11 cellular contexts compared by ENCODE assay signal in the genomic region with DNA sequence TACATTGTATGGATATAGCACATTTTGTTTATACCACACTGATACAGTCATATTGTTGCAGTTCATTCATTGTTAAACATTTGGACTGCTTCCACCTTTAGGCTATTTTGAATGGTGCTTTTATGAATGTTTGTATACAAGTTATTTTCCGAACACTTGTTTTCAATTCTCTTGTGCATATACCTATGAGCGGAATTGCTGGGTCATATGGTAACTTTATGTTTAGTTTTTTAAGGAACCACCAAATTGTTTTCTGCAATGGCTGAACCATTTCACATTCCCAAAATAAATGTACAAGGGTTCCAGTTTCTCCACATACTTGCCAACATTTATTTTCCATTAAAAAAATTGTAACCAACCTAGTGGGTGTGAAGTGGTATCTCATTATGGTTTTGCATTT.
"Had no signal": no experiment of that assay in that cellular context is flagged by ENCODE, and none has a peak within 500 bp of the region (broad histone marks: within the 10 kb centered on the region; RNA-seq: fewer than 3 reads in every experiment).

No MANE protein-coding gene starts in this region.

- ATAC-seq: GM23338, HepG2 had no signal

- H3K27ac ChIP-seq: HL-60, KMS-11 had no signal

- H3K4me3 Mint-ChIP-seq: GM23338, H9, HFFc6, IgD-negative memory B cell had no signal

- H3K27ac Mint-ChIP-seq: GM23338, H9, HFFc6, IgD-negative memory B cell had no signal

- H3K4me3 ChIP-seq: GM23338 had no signal

- FAIRE-seq: H1, H54, HepG2 had no signal

- DNase-seq: H9, HCEC 1CT, HFFc6, KBM-7 had no signal

- H3K4me2 ChIP-seq: GM23338, KMS-11 had no signal

- H3K9me3 Mint-ChIP-seq: GM23338, HFFc6, IgD-negative memory B cell had no signal

- H3K27me3 Mint-ChIP-seq: IgD-negative memory B cell had no signal
